1 cellular context compared by ENCODE assay signal in genomic region chr11:74559110-74559933, GRCh38.
TF ChIP-seq lines count a peak whose summit lies in the region.

No MANE protein-coding gene starts in this region.

TF ChIP-seq in HepG2, 621 proteins besides CTCF, POLR2A, EP300 and RAD21 (continued from another document and continues in another):
- TF ChIP-seq HOMEZ (CRISPR knock-in tag; IDR thresholded peaks at IDR 0.05; ENCODE audit: low read depth) (0 out of 2 replicates have a peak, but pooled peaks have one; percentile 23), CREM (IDR thresholded peaks at IDR 0.05) (peak; percentile 44; the same call in 1 of the 2 replicates), CREM (CRISPR knock-in tag; IDR thresholded peaks at IDR 0.05) (no peak), PAXIP1 (CRISPR knock-in tag; conservative IDR thresholded peaks at IDR 0.05) (peak; percentile 83), FOXA3 (CRISPR knock-in tag; IDR thresholded peaks at IDR 0.05) (peak; percentile 27; the same call in 1 of the 2 replicates), ZBTB7B (CRISPR knock-in tag; IDR thresholded peaks at IDR 0.05) (0 out of 2 replicates have a peak, but pooled peaks have one; percentile 53), HNF4G (IDR thresholded peaks at IDR 0.05; ENCODE audit: borderline replicate concordance, low read depth, low read length) (no peak), HNF4G (CRISPR knock-in tag; IDR thresholded peaks at IDR 0.05; ENCODE audit: borderline replicate concordance, low read depth) (0 out of 2 replicates have a peak, but pooled peaks have one; percentile 16), TFE3 (CRISPR knock-in tag; IDR thresholded peaks at IDR 0.05) (peak; percentile 55), SP5 (CRISPR knock-in tag; IDR thresholded peaks at IDR 0.05; ENCODE audit: borderline replicate concordance, low read depth) (0 out of 2 replicates have a peak, but pooled peaks have one; percentile 15), ZEB1 (IDR thresholded peaks at IDR 0.05; ENCODE audit: insufficient replicate concordance, low read depth) (peak; percentile 70), RXRA (CRISPR knock-in tag; IDR thresholded peaks at IDR 0.05) (peak; percentile 76), JUN (CRISPR knock-in tag; IDR thresholded peaks at IDR 0.05) (no peak), ZNF224 (CRISPR knock-in tag; IDR thresholded peaks at IDR 0.05) (no peak), ZBTB46 (CRISPR knock-in tag; IDR thresholded peaks at IDR 0.05; ENCODE audit: borderline replicate concordance) (no peak), MEF2D (CRISPR knock-in tag; IDR thresholded peaks at IDR 0.05) (peak; percentile 53; the same call in 1 of the 2 replicates), CSRNP1 (CRISPR knock-in tag; IDR thresholded peaks at IDR 0.05) (no peak), GABPA (IDR thresholded peaks at IDR 0.05; ENCODE audit: low read depth, low read length) (no peak), GABPA (CRISPR knock-in tag; IDR thresholded peaks at IDR 0.05; ENCODE audit: low read depth) (peak; percentile 77), ZBTB39 (CRISPR knock-in tag; IDR thresholded peaks at IDR 0.05) (no peak), RCOR2 (CRISPR knock-in tag; IDR thresholded peaks at IDR 0.05) (peak; percentile 54; the same call in 1 of the 2 replicates), NFYC (CRISPR knock-in tag; IDR thresholded peaks at IDR 0.05) (0 out of 2 replicates have a peak, but pooled peaks have one; percentile 17), PATZ1 (CRISPR knock-in tag; IDR thresholded peaks at IDR 0.05) (0 out of 2 replicates have a peak, but pooled peaks have one; percentile 26), TARDBP (CRISPR knock-in tag; IDR thresholded peaks at IDR 0.05) (peak; percentile 50; the same call in 1 of the 2 replicates), ZNF276 (CRISPR knock-in tag; IDR thresholded peaks at IDR 0.05; ENCODE audit: low read depth) (no peak), ZNF629 (CRISPR knock-in tag; conservative IDR thresholded peaks at IDR 0.05) (no peak), ZNF710 (CRISPR knock-in tag; IDR thresholded peaks at IDR 0.05; ENCODE audit: borderline replicate concordance) (peak; percentile 96), NFIC (IDR thresholded peaks at IDR 0.05; ENCODE audit: low read length) (peak; percentile 50; the same call in 1 of the 2 replicates), BCLAF1 (IDR thresholded peaks at IDR 0.05) (no peak), GPBP1L1 (CRISPR knock-in tag; IDR thresholded peaks at IDR 0.05) (no peak), MEIS2 (CRISPR knock-in tag; IDR thresholded peaks at IDR 0.05) (peak; percentile 65; the same call in 1 of the 2 replicates)
